ENCODE assay signal across 23 cellular contexts in genomic region chr10:107692072-107692471, GRCh38.
"Had no signal": no experiment of that assay in that cellular context is flagged by ENCODE, and none has a peak within 500 bp of the region (broad histone marks: within the 10 kb centered on the region; RNA-seq: fewer than 3 reads in every experiment).

No MANE protein-coding gene starts in this region.

- H3K4me1 ChIP-seq: body of pancreas, foreskin keratinocyte, prostate gland, transverse colon had no signal

- ATAC-seq: body of pancreas; foreskin keratinocyte; left lobe of liver; natural killer cell treated with Interleukin-12 subunit alpha and Interleukin-12 subunit beta and Interleukin-15 and Interleukin-18, amount 100 ng/mL, for 72 hours; sciatic nerve had no signal

- H3K27ac ChIP-seq: body of pancreas, coronary artery, foreskin keratinocyte, prostate gland, spleen, transverse colon had no signal

- H3K4me3 ChIP-seq: body of pancreas, coronary artery, prostate gland, spleen, transverse colon had no signal

- H3K9me3 ChIP-seq: body of pancreas, prostate gland, spleen, transverse colon had no signal

- DNase-seq: activated B cell treated with CpG ODN at 0.5 μM for 24 hours; activated CD4-positive, alpha-beta T cell treated with anti-CD3 and anti-CD28 coated beads, Interleukin-2, amount 50 U/mL, for 1 hour; activated effector memory CD4-positive, alpha-beta T cell treated with Interleukin-2 at 50 U/mL for 16 hours; activated T-cell treated with anti-CD3 and anti-CD28 coated beads, Interleukin-2, amount 50 U/mL, for 1 hour; amniotic stem cell; body of pancreas; central memory CD4-positive, alpha-beta T cell; effector CD4-positive, alpha-beta T cell; foreskin keratinocyte; head of caudate nucleus; islet precursor cell; mammary epithelial cell; nucleus accumbens; spleen; stimulated activated CD4-positive, alpha-beta T cell treated with anti-CD3 and anti-CD28 coated beads, Interleukin-1b, Interleukin-23, amount 100 ng/mL, for 48 hours; stimulated activated naive CD4-positive, alpha-beta T cell; substantia nigra; transverse colon had no signal

- H3K36me3 ChIP-seq: prostate gland, spleen, transverse colon had no signal

- H3K27me3 ChIP-seq: body of pancreas, foreskin keratinocyte, spleen, transverse colon had no signal
